Comparison of ENCODE assay signal across 11 cellular contexts in the genomic region with DNA sequence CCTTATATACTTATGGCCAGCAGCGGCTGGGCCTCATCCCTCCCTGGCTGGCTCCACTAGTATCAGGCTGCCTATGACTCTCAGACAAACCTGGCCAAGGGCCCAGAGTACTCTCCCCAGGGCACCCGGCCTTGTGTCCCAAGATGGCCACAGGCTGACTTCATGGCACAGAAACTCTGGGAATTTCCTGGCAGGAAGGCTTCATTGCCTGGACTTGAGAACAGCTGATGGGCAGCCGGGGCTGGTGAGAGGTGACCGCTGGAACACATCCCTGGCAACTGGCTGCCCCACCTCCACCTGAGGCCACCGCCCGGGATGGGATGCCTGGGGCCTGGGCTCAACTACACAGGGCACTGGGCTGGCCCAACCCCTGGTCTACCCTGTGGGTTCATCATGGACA. TPM values are rescaled to one million over a fixed set of nuclear protein-coding genes. Genes with fewer than 3 reads are reported as not detected.
DNase-seq lines count a peak whose midpoint lies in the region; ATAC-seq and TF ChIP-seq lines count a peak whose summit lies in the region.
"Had no signal": no experiment of that assay in that cellular context is flagged by ENCODE, and none has a peak within 500 bp of the region (broad histone marks: within the 10 kb centered on the region; RNA-seq: fewer than 3 reads in every experiment).

No MANE protein-coding gene starts in this region.

- peak overlapping the region; percentile 49 for H3K9ac ChIP-seq in skeletal muscle satellite cell (ENCODE audit: low read depth, low read length)

- no peaks in the 10 kb centered on the region for H3K9me3 Mint-ChIP-seq in activated naive CD4-positive, alpha-beta T cell treated with anti-CD3 and anti-CD28 coated beads, Interleukin-2, amount 50 U/mL, for 72 hours
- H3K9me3 Mint-ChIP-seq: IgD-negative memory B cell had no signal

- H3K9me3 ChIP-seq in heart left ventricle (no peaks in the 10 kb centered on the region), skeletal muscle satellite cell (replicated peaks; ENCODE audit: low read length) (peaks cover 5% of the 10 kb centered on the region)

- H3K27me3 ChIP-seq in heart left ventricle (no peaks in the 10 kb centered on the region), skeletal muscle satellite cell (ENCODE audit: control insufficient read depth, insufficient read depth, low read length) (no peaks in the 10 kb centered on the region)

- TF ChIP-seq CTCF in heart left ventricle (IDR thresholded peaks at IDR 0.05) = no peak

- H3K36me3 Mint-ChIP-seq in activated naive CD4-positive, alpha-beta T cell treated with anti-CD3 and anti-CD28 coated beads, Interleukin-2, amount 50 U/mL, for 72 hours = no peaks in the 10 kb centered on the region
- H3K36me3 Mint-ChIP-seq: IgD-negative memory B cell had no signal

- TF ChIP-seq POLR2A in heart left ventricle (IDR thresholded peaks at IDR 0.05) = no peak

- ATAC-seq in heart left ventricle (peak; percentile 68 to 87 (median 82)), HG02970 (IDR thresholded peaks at IDR 0.05; ENCODE audit: low FRiP score, unreplicated experiment) (no peak), HG03196 (IDR thresholded peaks at IDR 0.05; ENCODE audit: unreplicated experiment) (no peak)
- no peak for ATAC-seq in activated naive CD4-positive, alpha-beta T cell treated with anti-CD3 and anti-CD28 coated beads, Interleukin-2, amount 50 U/mL, for 72 hours

- peak overlapping the region; percentile 71 for H3K4me2 ChIP-seq in skeletal muscle satellite cell (ENCODE audit: low read length)

- DNase-seq in GOT3 (lab: John Stamatoyannopoulos, UW) = peak; percentile 60
- DNase-seq in astrocyte of the hippocampus (ENCODE audit: low read depth, low spot score) = peak; percentile 94
- DNase-seq in heart left ventricle = peak; percentile 88 to 96 (median 90)
- no peak for DNase-seq in inferior parietal cortex (ENCODE audit: extremely low spot score)
- no peak for DNase-seq in activated naive CD4-positive, alpha-beta T cell treated with anti-CD3 and anti-CD28 coated beads, Interleukin-2, amount 50 U/mL, for 72 hours (ENCODE audit: low spot score in 2 of 2)
- DNase-seq: GDM1; stimulated activated CD4-positive, alpha-beta T cell treated with anti-CD3 and anti-CD28 coated beads, Interleukin-2, amount 100 ng/mL, for 24 hours had no signal

- no peak overlapping the region for H3K27ac Mint-ChIP-seq in activated naive CD4-positive, alpha-beta T cell treated with anti-CD3 and anti-CD28 coated beads, Interleukin-2, amount 50 U/mL, for 72 hours

- H3K36me3 ChIP-seq in heart left ventricle (no peaks in the 10 kb centered on the region), skeletal muscle satellite cell (ENCODE audit: insufficient read depth, low read length) (peaks cover 25% of the 10 kb centered on the region)

- peak overlapping the region; percentile 10 to 96 (median 84) for H3K27ac ChIP-seq in heart left ventricle

- intact Hi-C loops in heart left ventricle (cut with DNase I) = loop anchor here in 2 of 10 donors (1.0 to 5.0 kb wide), 2 partner anchors 14 to 76 kb away; no protein-coding TSS in a partner anchor

- peaks cover 17 to 90% (median 56%) of the 10 kb centered on the region in 12 donors for H3K4me1 ChIP-seq in heart left ventricle
- peaks cover 33% of the 10 kb centered on the region for H3K4me1 ChIP-seq in skeletal muscle satellite cell (ENCODE audit: control insufficient read depth, insufficient read depth, low read length)

- peak overlapping the region in 2 of 12 donors; percentile 5 to 15 for H3K4me3 ChIP-seq in heart left ventricle
- peak overlapping the region; percentile 60 for H3K4me3 ChIP-seq in skeletal muscle satellite cell (ENCODE audit: low read length)

- 4 to 26% (median 17%) methylated on average over 4 to 6 of the region's 6 CpGs for WGBS in heart left ventricle, 4 donors

RNA-seq across cellular contexts. Expression of a gene that starts 3.3 kb away (rescaled TPM):
- 100 to 1,000 TPM in 3 of 9 donors, 10 to 100 TPM in 6; 53.2 to 147 (median 79.6) TPM for total RNA-seq in heart left ventricle
- polyA plus RNA-seq in heart left ventricle = 100 to 1,000 TPM in 1 of 2 donors, 10 to 100 TPM in 1; 65.6 to 237 TPM
- 88.2 and 105 TPM in 2 replicates for total RNA-seq in skeletal muscle satellite cell (2012; rRNA removed)
- total RNA-seq in activated naive CD4-positive, alpha-beta T cell treated with anti-CD3 and anti-CD28 coated beads, Interleukin-2, amount 50 U/mL, for 72 hours = 10 to 100 TPM in 1 of 2 donors, 1 to 10 TPM in 1; 8.8 to 11.4 TPM

RNA-seq across cellular contexts. Expression of a gene that starts 29.3 kb away (rescaled TPM):
- total RNA-seq in heart left ventricle = 10 to 100 TPM in 3 of 9 donors, 1 to 10 TPM in 6; 4.7 to 22.0 (median 7.7) TPM
- polyA plus RNA-seq in heart left ventricle = 1 to 10 TPM; 6.0 to 7.5 TPM
- 6.6 and 56.8 TPM in 2 replicates for total RNA-seq in skeletal muscle satellite cell (2012; rRNA removed)
- under 1 TPM in 1 of 2 donors, not detected in 1; 0.33 TPM for total RNA-seq in activated naive CD4-positive, alpha-beta T cell treated with anti-CD3 and anti-CD28 coated beads, Interleukin-2, amount 50 U/mL, for 72 hours
- polyA plus RNA-seq: IgD-negative memory B cell had no signal

RNA-seq across cellular contexts. Expression of a gene that starts 59.9 kb away (rescaled TPM):
- total RNA-seq in heart left ventricle = 10 to 100 TPM in 8 of 9 donors, 1 to 10 TPM in 1; 2.6 to 38.2 (median 19.2) TPM
- 10 to 100 TPM; 13.8 to 43.6 TPM for polyA plus RNA-seq in heart left ventricle
- 86.9 and 305 TPM in 2 replicates for total RNA-seq in skeletal muscle satellite cell (2012; rRNA removed)
- total RNA-seq in activated naive CD4-positive, alpha-beta T cell treated with anti-CD3 and anti-CD28 coated beads, Interleukin-2, amount 50 U/mL, for 72 hours = 10 to 100 TPM; 42.6 to 55.1 TPM

Comparison
In these comparisons a context has a peak if more than half of its experiments do, and no peak if none do; other contexts are left out.
1. DNase-seq: peak in GOT3 (single experiment), astrocyte of the hippocampus (single experiment) and heart left ventricle (5 of 5); none in inferior parietal cortex (single experiment) and activated naive CD4-positive, alpha-beta T cell treated with anti-CD3 and anti-CD28 coated beads, Interleukin-2, amount 50 U/mL, for 72 hours (0 of 2).
2. ATAC-seq: peak in heart left ventricle (4 of 4); none in HG02970 (single experiment), HG03196 (single experiment) and activated naive CD4-positive, alpha-beta T cell treated with anti-CD3 and anti-CD28 coated beads, Interleukin-2, amount 50 U/mL, for 72 hours (0 of 2).
3. RNA of a gene that starts 3.3 kb away (total RNA-seq): 53.2 to 147 TPM in heart left ventricle; 8.8 to 11.4 TPM in activated naive CD4-positive, alpha-beta T cell treated with anti-CD3 and anti-CD28 coated beads, Interleukin-2, amount 50 U/mL, for 72 hours; every median in the first group is over 4 times any median in the second.
4. RNA of a gene that starts 29.3 kb away (total RNA-seq): 4.7 to 22.0 TPM in heart left ventricle; 0.33 TPM in activated naive CD4-positive, alpha-beta T cell treated with anti-CD3 and anti-CD28 coated beads, Interleukin-2, amount 50 U/mL, for 72 hours; every median in the first group is over 4 times any median in the second.